ENCODE assay signal across 9 cellular contexts in the genomic region with DNA sequence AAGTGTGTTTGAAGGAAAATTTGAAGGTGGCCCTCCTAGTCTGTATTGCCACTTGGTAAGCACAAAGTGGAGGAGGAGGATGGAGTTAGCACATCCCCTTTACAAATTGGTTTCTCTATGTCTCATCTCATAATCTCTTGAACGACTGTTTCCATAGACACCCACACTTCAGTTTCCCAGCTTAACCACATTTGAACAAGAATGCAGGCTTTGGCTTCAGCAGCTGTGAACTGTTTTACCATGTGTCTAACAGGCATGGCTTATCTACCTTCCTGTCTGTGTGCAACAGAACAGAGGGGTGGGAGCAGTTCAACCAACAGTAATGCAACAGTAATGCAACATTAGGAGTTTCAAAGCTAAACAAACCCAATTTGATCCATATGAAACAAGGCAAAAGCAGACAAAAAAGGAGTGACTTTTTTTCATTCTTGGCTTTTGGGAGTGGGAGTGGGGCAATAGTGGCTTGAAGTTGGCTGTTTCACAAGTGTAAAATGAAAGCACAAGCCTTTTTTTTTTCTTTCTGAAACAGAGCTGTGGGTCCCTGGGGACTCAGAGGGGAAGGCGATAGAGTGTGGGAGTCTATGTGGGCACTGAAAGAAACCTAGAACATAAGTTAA.
A peak's percentile ranks its signal among the peaks of the same experiment; 100 is the strongest.
DNase-seq lines count a peak whose midpoint lies in the region; ATAC-seq lines count a peak whose summit lies in the region.
"Had no signal": no experiment of that assay in that cellular context is flagged by ENCODE, and none has a peak within 500 bp of the region (broad histone marks: within the 10 kb centered on the region; RNA-seq: fewer than 3 reads in every experiment).

No MANE protein-coding gene starts in this region.

- CTCF ChIA-PET in CD4-positive, alpha-beta memory T cell (lab: Charles Lee; ENCODE audit: partially characterized antibody): interaction anchor here (0.8 to 1.1 kb wide), 3 partner anchors 43 to 148 kb away, joined by 3 read pairs; no protein-coding TSS in a partner anchor

- H3K9me3 Mint-ChIP-seq in CD4-positive, alpha-beta memory T cell: no peaks in the 10 kb centered on the region

- peaks cover 89% of the 10 kb centered on the region for H3K4me1 ChIP-seq in CD4-positive, alpha-beta memory T cell (ENCODE audit: insufficient read depth, low read length)

- H3K36me3 Mint-ChIP-seq in CD4-positive, alpha-beta memory T cell: peaks cover 0 to 4% of the 10 kb centered on the region in 2 donors
- H3K36me3 Mint-ChIP-seq: brain had no signal

- peak overlapping the region; percentile 86 to 96 (median 94) for H3K27ac Mint-ChIP-seq in CD4-positive, alpha-beta memory T cell

- H3K27me3 ChIP-seq in CD4-positive, alpha-beta memory T cell (ENCODE audit: insufficient read depth, low read length): no peaks in the 10 kb centered on the region

- no peaks in the 10 kb centered on the region for H3K27me3 Mint-ChIP-seq in CD4-positive, alpha-beta memory T cell

- no peaks in the 10 kb centered on the region for H3K36me3 ChIP-seq in CD4-positive, alpha-beta memory T cell (ENCODE audit: insufficient read depth, low read length)

- peak overlapping the region; percentile 46 to 87 (median 66) for H3K4me3 Mint-ChIP-seq in CD4-positive, alpha-beta memory T cell
- H3K4me3 Mint-ChIP-seq: brain had no signal

- H3K4me1 Mint-ChIP-seq in CD4-positive, alpha-beta memory T cell: peaks cover 51 to 86% (median 68%) of the 10 kb centered on the region in 4 donors
- H3K4me1 Mint-ChIP-seq: brain had no signal

- H3K27ac ChIP-seq in CD4-positive, alpha-beta memory T cell (ENCODE audit: low read depth, low read length): peak overlapping the region; percentile 58

- H3K9me3 ChIP-seq in CD4-positive, alpha-beta memory T cell (ENCODE audit: control insufficient read depth in 1 of 2, low read length in 2 of 2): no peaks in the 10 kb centered on the region

- ATAC-seq in GM19463 (IDR thresholded peaks at IDR 0.05; ENCODE audit: unreplicated experiment) (peak; percentile 90), HG03521 (IDR thresholded peaks at IDR 0.05; ENCODE audit: unreplicated experiment) (peak; percentile 80)

- no peak overlapping the region for H3K4me3 ChIP-seq in CD4-positive, alpha-beta memory T cell (ENCODE audit: low read length in 2 of 2)

- in situ Hi-C loops in G401 (cut with HindIII; ENCODE audit: low sequenced_read_pairs): no loop called here

- peak; percentile 71 to 82 (median 77) for DNase-seq in CD4-positive, alpha-beta memory T cell
- peak; percentile 32 for DNase-seq in activated CD8-positive, alpha-beta memory T cell treated with anti-CD3 and anti-CD28 coated beads, Interleukin-2, amount 50 U/mL, for 4 hours
- peak; percentile 20 to 45 for DNase-seq in stimulated activated CD4-positive, alpha-beta T cell treated with anti-CD3 and anti-CD28 coated beads, Interleukin-2, amount 100 ng/mL, for 24 hours
- DNase-seq in SW 1271 (lab: John Stamatoyannopoulos, UW): no peak
- DNase-seq in H4 (ENCODE audit: low spot score): no peak
- no peak for DNase-seq in G401 (ENCODE audit: low spot score)

- POLR2A ChIA-PET in CD4-positive, alpha-beta memory T cell (lab: Charles Lee; ENCODE audit: partially characterized antibody): interaction anchor here (0.6 to 1.8 kb wide), 25 partner anchors 10 to 1551 kb away, joined by 3 to 22 read pairs (median 5); a partner anchor contains a TSS

- intact Hi-C loops in CD4-positive, alpha-beta memory T cell (cut with micrococcal nuclease): loop anchor here (5.0 to 10.0 kb wide), 2 partner anchors 77 to 1124 kb away; a partner anchor contains a TSS

Comparison
In these comparisons a context has a peak if more than half of its experiments do, and no peak if none do; other contexts are left out.
1. DNase-seq: peak in CD4-positive, alpha-beta memory T cell (5 of 5), activated CD8-positive, alpha-beta memory T cell treated with anti-CD3 and anti-CD28 coated beads, Interleukin-2, amount 50 U/mL, for 4 hours (single experiment) and stimulated activated CD4-positive, alpha-beta T cell treated with anti-CD3 and anti-CD28 coated beads, Interleukin-2, amount 100 ng/mL, for 24 hours (2 of 2); none in SW 1271 (0 of 2), H4 (single experiment) and G401 (single experiment).